24 cellular contexts compared by ENCODE assay signal in the genomic region with DNA sequence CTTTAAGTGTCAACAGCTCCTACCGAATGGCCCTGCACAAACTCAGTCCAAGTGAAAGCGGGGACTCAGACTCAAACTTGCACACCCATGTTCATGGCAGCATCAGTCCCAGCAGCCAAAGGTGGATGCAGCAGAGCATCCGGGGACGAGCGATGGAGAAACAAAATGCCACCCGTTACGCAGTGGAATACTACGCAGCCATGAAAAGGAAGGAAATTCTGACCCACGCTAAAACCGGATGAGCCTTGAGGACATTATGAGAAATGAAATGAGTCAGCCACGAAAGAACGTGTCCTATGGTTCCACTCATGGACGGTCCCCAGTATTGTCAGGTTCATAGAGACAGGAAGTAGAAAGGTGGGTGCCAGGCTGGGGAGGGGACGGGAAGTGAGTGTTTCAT. TPM values are rescaled to one million over a fixed set of nuclear protein-coding genes. Genes with fewer than 3 reads are reported as not detected.
DNase-seq lines count a peak whose midpoint lies in the region; ATAC-seq, FAIRE-seq and TF ChIP-seq lines count a peak whose summit lies in the region.
"Had no signal": no experiment of that assay in that cellular context is flagged by ENCODE, and none has a peak within 500 bp of the region (broad histone marks: within the 10 kb centered on the region; RNA-seq: fewer than 3 reads in every experiment).

No MANE protein-coding gene starts in this region.

- 0 out of 2 replicates have a peak overlapping the region, but pooled peaks have one; percentile 28 for H2BK12ac ChIP-seq in H1 (ENCODE audit: low read depth, low read length)

- H4K8ac ChIP-seq in H1 (ENCODE audit: extremely low read depth, insufficient read depth, low read length) = no peak overlapping the region; the same call in 1 of the 2 replicates

- peaks cover 4% of the 10 kb centered on the region for H3F3A ChIP-seq in neural progenitor cell (ENCODE audit: low read depth)

- TF ChIP-seq POLR2A in H1 (IDR thresholded peaks at IDR 0.05; ENCODE audit: control extremely low read depth in 1 of 2, low read depth in 2 of 2, low read length in 2 of 2) = no peak

- no peak overlapping the region for H2BK20ac ChIP-seq in H1 (ENCODE audit: low read length)

- H3K27me3 Mint-ChIP-seq in neural progenitor cell (ENCODE audit: insufficient read depth, low read depth) = peaks cover 12% of the 10 kb centered on the region
- H3K27me3 Mint-ChIP-seq: CD4-positive, CD25-positive, alpha-beta regulatory T cell had no signal

- 0 out of 2 replicates have a peak overlapping the region, but pooled peaks have one; percentile 3 for H2BK5ac ChIP-seq in H1 (ENCODE audit: low read depth, low read length)

- no peak for TF ChIP-seq CTCF in DND-41 (IDR thresholded peaks at IDR 0.05; ENCODE audit: borderline replicate concordance, extremely low read depth, low read length, poor library complexity, severe bottlenecking)
- no peak for TF ChIP-seq CTCF in HEK293 (tag by site-specific recombination; IDR thresholded peaks at IDR 0.05)
- no peak for TF ChIP-seq CTCF in H1 (IDR thresholded peaks at IDR 0.05; ENCODE audit: control extremely low read depth in 1 of 3, insufficient read depth in 1 of 3, low read depth in 1 of 3, low read length in 3 of 3)
- TF ChIP-seq CTCF in neural progenitor cell (IDR thresholded peaks at IDR 0.05) = no peak
- TF ChIP-seq CTCF in brain microvascular endothelial cell (IDR thresholded peaks at IDR 0.05; ENCODE audit: low read depth, low read length, missing control alignments) = no peak

- no peak overlapping the region for H3K14ac ChIP-seq in H1 (ENCODE audit: insufficient read length)

- no peak overlapping the region for H4K5ac ChIP-seq in H1 (ENCODE audit: insufficient read length, low read depth, low read length)

- peak overlapping the region; percentile 39 for H2BK120ac ChIP-seq in H1 (replicated peaks; ENCODE audit: low read depth, low read length)

- no peaks in the 10 kb centered on the region for H3K79me1 ChIP-seq in H1 (ENCODE audit: low read depth, low read length)

- H3K18ac ChIP-seq in H1 (ENCODE audit: extremely low read depth, low read length) = no peak overlapping the region

- H3K4me1 Mint-ChIP-seq in neural progenitor cell = peaks cover 22% of the 10 kb centered on the region
- H3K4me1 Mint-ChIP-seq: CD8-positive, alpha-beta memory T cell; IgD-negative memory B cell had no signal

- POLR2A ChIA-PET in HEK293 (lab: Yijun Ruan, JAX) (no interaction called here), H1 (lab: Charles Lee; ENCODE audit: partially characterized antibody) (interaction anchor here (0.8 kb wide), 1 partner anchor 46 kb away, joined by 3 read pairs; no protein-coding TSS in a partner anchor)

- in situ Hi-C loops in brain microvascular endothelial cell (cut with HindIII; ENCODE audit: low pct_ligation_motif_present, low sequenced_read_pairs) = no loop called here

- H2AFZ ChIP-seq in DND-41 (ENCODE audit: low read depth, low read length) (no peak overlapping the region), H1 (ENCODE audit: low read length) (no peak overlapping the region), neural progenitor cell (replicated peaks) (no peak overlapping the region)
- H2AFZ ChIP-seq: GM23338 had no signal

- CTCF ChIA-PET in HEK293 (lab: Yijun Ruan, JAX) (no interaction called here), H1 (lab: Charles Lee; ENCODE audit: partially characterized antibody) (interaction anchor here (1.0 to 1.6 kb wide), 3 partner anchors 13 to 51 kb away, joined by 3 to 4 read pairs (median 4); no protein-coding TSS in a partner anchor)

- no peak overlapping the region for H3K4me2 ChIP-seq in DND-41 (ENCODE audit: insufficient read depth, low read length)
- H3K4me2 ChIP-seq in H1 (ENCODE audit: insufficient read depth in 1 of 2, low read depth in 2 of 2, low read length in 2 of 2) = no peak overlapping the region
- H3K4me2 ChIP-seq in neural progenitor cell = no peak overlapping the region
- H3K4me2 ChIP-seq: GM23338 had no signal

- peak overlapping the region; percentile 66 for H4K91ac ChIP-seq in H1 (replicated peaks; ENCODE audit: insufficient read length, low read length)

- no peak for TF ChIP-seq RAD21 in H1 (IDR thresholded peaks at IDR 0.05 in 1 of 2, conservative IDR thresholded peaks at IDR 0.05 in 1 of 2; ENCODE audit: low read depth in 2 of 2, low read length in 2 of 2)

- peak overlapping the region; percentile 31 for H3K4me3 Mint-ChIP-seq in neural progenitor cell
- H3K4me3 Mint-ChIP-seq: CD4-positive, CD25-positive, alpha-beta regulatory T cell; CD8-positive, alpha-beta memory T cell; GM23338; IgD-negative memory B cell had no signal

- DNase-seq in DND-41 = no peak
- no peak for DNase-seq in H1 (ENCODE audit: low read depth in 1 of 2, low spot score in 2 of 2)
- DNase-seq in neural progenitor cell (ENCODE audit: low spot score) = no peak
- DNase-seq in NCI-H1436 (lab: John Stamatoyannopoulos, UW) = no peak
- DNase-seq in brain microvascular endothelial cell = no peak
- DNase-seq: ACHN; BE2C; C1 segment of cervical spinal cord; CD4-positive, CD25-positive, alpha-beta regulatory T cell; CD8-positive, alpha-beta memory T cell; COR-L47; DMS 273 treated with DMSO at 0.1 percent for 48 hours; DMS53; H7 had no signal

- H3K4me3 ChIP-seq in DND-41 (ENCODE audit: low read depth in 1 of 2, low read length in 2 of 2) (no peak overlapping the region), HEK293 (ENCODE audit: low read depth, low read length) (no peak overlapping the region), H1 (ENCODE audit: extremely low read depth in 1 of 4, insufficient read depth in 2 of 4, low read depth in 3 of 4, low read length in 4 of 4) (no peak overlapping the region), neural progenitor cell (no peak overlapping the region), brain microvascular endothelial cell (ENCODE audit: low read depth, low read length) (no peak overlapping the region)
- H3K4me3 ChIP-seq: GM23338 had no signal

- H3K27ac ChIP-seq in DND-41 (ENCODE audit: low read length) = peak overlapping the region; percentile 57; the same call in 1 of the 2 replicates
- H3K27ac ChIP-seq in HEK293 (ENCODE audit: extremely low read depth, low read depth, low read length) = no peak overlapping the region
- no peak overlapping the region for H3K27ac ChIP-seq in H1 (ENCODE audit: low read depth, low read length)
- H3K27ac ChIP-seq in neural progenitor cell = no peak overlapping the region
- H3K27ac ChIP-seq in brain microvascular endothelial cell = no peak overlapping the region

- H2BK15ac ChIP-seq in H1 (ENCODE audit: low read length) = peak overlapping the region; percentile 81; the same call in 1 of the 2 replicates

- ATAC-seq in DND-41 (ENCODE audit: insufficient read depth, low read depth) (no peak), HG02840 (IDR thresholded peaks at IDR 0.05; ENCODE audit: low FRiP score, unreplicated experiment) (no peak)
- ATAC-seq: GM23338, HCT116, HepG2 had no signal

- 96% methylated on average over 14 of the region's 14 CpGs; no CpG with 5 or more reads in 1 of the 2 experiments for WGBS in H1 (ENCODE audit: extremely low coverage in 1 of 2, insufficient coverage in 1 of 2, insufficient read length in 1 of 2, insufficient replicate concordance in 2 of 2, low coverage in 1 of 2, low lambda C conversion rate in 2 of 2, missing lambda C conversion rate in 1 of 2), 2 experiments

- H3K79me2 ChIP-seq in DND-41 (ENCODE audit: insufficient read depth, low read length) = peaks cover 3% of the 10 kb centered on the region; the same call in 1 of the 2 replicates
- H3K79me2 ChIP-seq in H1 (ENCODE audit: control insufficient read depth in 1 of 2, insufficient read depth in 2 of 2, low read length in 2 of 2) = no peaks in the 10 kb centered on the region
- H3K79me2 ChIP-seq in neural progenitor cell (ENCODE audit: low read depth) = no peaks in the 10 kb centered on the region

- H3K36me3 ChIP-seq in DND-41 (ENCODE audit: insufficient read depth, low read length) = no peaks in the 10 kb centered on the region
- no peaks in the 10 kb centered on the region for H3K36me3 ChIP-seq in HEK293 (ENCODE audit: control insufficient read depth in 2 of 2, insufficient read depth in 1 of 2, low read length in 2 of 2)
- no peaks in the 10 kb centered on the region for H3K36me3 ChIP-seq in H1 (ENCODE audit: control insufficient read depth in 2 of 4, insufficient read depth in 4 of 4, low read length in 3 of 4)
- no peaks in the 10 kb centered on the region for H3K36me3 ChIP-seq in neural progenitor cell
- no peaks in the 10 kb centered on the region for H3K36me3 ChIP-seq in brain microvascular endothelial cell (replicated peaks)
- H3K36me3 ChIP-seq: BE2C had no signal

- H3K27me3 ChIP-seq in DND-41 (ENCODE audit: insufficient read depth, low read length, poor library complexity) (no peaks in the 10 kb centered on the region), H1 (replicated peaks in 1 of 4; ENCODE audit: control insufficient read depth in 3 of 4, extremely low read depth in 1 of 4, insufficient read depth in 3 of 4, low read length in 3 of 4) (no peaks in the 10 kb centered on the region), neural progenitor cell (no peaks in the 10 kb centered on the region), brain microvascular endothelial cell (replicated peaks) (no peaks in the 10 kb centered on the region)
- H3K27me3 ChIP-seq: BE2C had no signal

- no peak overlapping the region for H2AK5ac ChIP-seq in H1 (ENCODE audit: low read depth, low read length)

- no peak overlapping the region for H3K4ac ChIP-seq in H1 (replicated peaks; ENCODE audit: insufficient read length, low read depth, low read length)

- H3K56ac ChIP-seq in H1 (replicated peaks; ENCODE audit: insufficient read length, low read depth, low read length) = no peak overlapping the region

- H4K20me1 ChIP-seq in DND-41 (ENCODE audit: insufficient read depth, low read length) (no peaks in the 10 kb centered on the region), H1 (replicated peaks in 1 of 2; ENCODE audit: control insufficient read depth in 1 of 2, insufficient read depth in 2 of 2, low read length in 2 of 2) (no peaks in the 10 kb centered on the region), neural progenitor cell (ENCODE audit: low read depth) (no peaks in the 10 kb centered on the region)

- no peak overlapping the region for H3K23ac ChIP-seq in H1 (ENCODE audit: insufficient read length)

- TF ChIP-seq EP300 in H1 (IDR thresholded peaks at IDR 0.05; ENCODE audit: borderline replicate concordance in 1 of 2, low read depth in 2 of 2, low read length in 2 of 2) = no peak

- no peaks in the 10 kb centered on the region for H3K23me2 ChIP-seq in H1 (ENCODE audit: low read depth, low read length)

- FAIRE-seq in H1 (lab: Jason Lieb, UNC) = no peak
- FAIRE-seq: A204.1, G401.6, GM12892, GM18507, HepG2 had no signal

- peaks cover 15% of the 10 kb centered on the region for H3K9me3 Mint-ChIP-seq in neural progenitor cell
- H3K9me3 Mint-ChIP-seq: CD8-positive, alpha-beta memory T cell; IgD-negative memory B cell had no signal

- H3K9ac ChIP-seq in DND-41 (ENCODE audit: low read depth, low read length) (no peak overlapping the region), H1 (replicated peaks in 1 of 4; ENCODE audit: extremely low read depth in 1 of 4, low read depth in 3 of 4, low read length in 3 of 4) (no peak overlapping the region), neural progenitor cell (no peak overlapping the region)

- H3K4me1 ChIP-seq in DND-41 (ENCODE audit: insufficient read depth, low read length) (peaks cover 43% of the 10 kb centered on the region), HEK293 (ENCODE audit: control insufficient read depth, insufficient read depth, low read length) (no peaks in the 10 kb centered on the region), H1 (replicated peaks in 1 of 4; ENCODE audit: control insufficient read depth in 3 of 4, insufficient read depth in 4 of 4, low read length in 3 of 4) (peaks cover 0 to 11% (median under 1%) of the 10 kb centered on the region in 4 experiments; a peak in 6 of 7 replicates), neural progenitor cell (peaks cover 33% of the 10 kb centered on the region)
- H3K4me1 ChIP-seq: BE2C had no signal

- no peaks in the 10 kb centered on the region for H3K36me3 Mint-ChIP-seq in neural progenitor cell
- H3K36me3 Mint-ChIP-seq: CD4-positive, CD25-positive, alpha-beta regulatory T cell; CD8-positive, alpha-beta memory T cell; IgD-negative memory B cell had no signal

- H3K27ac Mint-ChIP-seq in neural progenitor cell = no peak overlapping the region
- H3K27ac Mint-ChIP-seq: CD4-positive, CD25-positive, alpha-beta regulatory T cell; CD8-positive, alpha-beta memory T cell; GM23338 had no signal

- H3K9me3 ChIP-seq in DND-41 (ENCODE audit: insufficient read depth, low read length, severe bottlenecking) (no peaks in the 10 kb centered on the region), HEK293 (ENCODE audit: control insufficient read depth, insufficient read depth, low read depth, low read length) (no peaks in the 10 kb centered on the region), H1 (ENCODE audit: insufficient read depth in 2 of 2, low read depth in 1 of 2, low read length in 1 of 2) (peaks cover 0 to 3% of the 10 kb centered on the region in 2 experiments; a peak in 1 of 4 replicates), neural progenitor cell (ENCODE audit: low read depth) (no peaks in the 10 kb centered on the region)
- H3K9me3 ChIP-seq: BE2C had no signal

RNA-seq across cellular contexts. Expression of gene NOTCH1, which starts 48.6 kb away (rescaled TPM):
- total RNA-seq in H1 (2021; fragmentation: NEBNext Ultra II Directional; extraction: Animal tissue kit (Norgen Biotek cat#: 25700)) = 55.6 and 60.9 TPM in 2 replicates
- 6.9 and 19.9 TPM in 2 replicates for polyA plus RNA-seq in H1 (2011; rRNA removed)
- 7.3 TPM for polyA plus RNA-seq in H1 (2011; cell fraction: cytosol; rRNA removed)
- polyA plus RNA-seq in H1 (2011; cell fraction: nucleus; rRNA removed) = 41.0 TPM
- 17.4 to 31.4 TPM (median 28.7 TPM) in 4 replicates for polyA plus RNA-seq in H1 (2012, experiment 1 of 2)
- 20.1 TPM for polyA plus RNA-seq in H1 (2012, experiment 2 of 2)
- polyA plus RNA-seq in H1 (2013, experiment 1 of 2) = 33.5 TPM
- polyA plus RNA-seq in H1 (2013, experiment 2 of 2) = 26.3 TPM
- 12.2 and 13.8 TPM in 2 replicates for polyA minus RNA-seq in H1 (2011; rRNA and poly(A)+ RNA removed)
- 58.8 TPM for polyA minus RNA-seq in H1 (2011; cell fraction: cytosol; rRNA and poly(A)+ RNA removed)
- 41.9 TPM for polyA minus RNA-seq in H1 (2011; cell fraction: nucleus; rRNA and poly(A)+ RNA removed)
- total RNA-seq in neural progenitor cell (ENCODE audit: low replicate concordance) = 11.7 and 32.4 TPM in 2 replicates
